ENCODE assay signal across 18 cellular contexts in the genomic region with DNA sequence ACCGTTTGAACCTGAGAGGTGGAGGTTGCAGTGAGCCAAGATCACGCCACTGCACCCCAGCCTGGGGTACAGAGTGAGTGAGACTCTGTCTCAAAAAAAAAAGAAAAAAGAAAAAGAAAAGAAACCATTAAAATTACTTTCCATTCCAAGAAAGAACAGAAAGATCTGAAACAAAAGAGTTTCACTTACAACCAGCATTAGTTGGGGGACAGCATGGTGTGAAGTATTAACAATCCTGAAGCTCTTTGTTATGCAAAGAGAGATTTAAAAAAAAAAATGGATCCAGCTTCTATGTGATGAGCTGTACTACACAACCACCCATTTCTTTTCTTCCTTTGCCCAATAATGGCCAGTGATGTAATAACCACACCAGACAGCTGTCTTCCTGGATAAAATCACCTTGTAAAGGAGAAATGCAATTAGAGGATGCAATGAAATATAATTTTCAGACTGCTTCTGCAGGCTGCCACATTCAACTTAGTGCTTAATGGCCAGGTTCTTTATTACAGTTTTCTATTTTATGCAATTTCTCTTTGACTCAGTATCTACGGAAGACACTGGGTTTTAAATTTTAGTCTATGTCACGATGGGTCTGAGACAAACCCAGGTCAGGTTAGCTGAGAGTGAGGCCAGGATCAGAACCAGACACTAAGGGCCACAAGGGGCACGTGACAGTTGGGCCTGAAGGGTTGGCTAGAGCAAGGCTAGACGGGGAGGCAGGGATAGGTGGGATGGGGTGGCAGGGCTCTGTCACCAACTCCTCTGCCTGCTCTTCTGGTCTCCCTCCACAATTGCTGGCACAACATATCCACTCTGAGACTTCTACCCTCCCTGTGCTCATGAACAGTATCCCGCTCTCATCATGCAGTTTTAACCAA.
DNase-seq lines count a peak whose midpoint lies in the region; ATAC-seq and TF ChIP-seq lines count a peak whose summit lies in the region.
"Had no signal": no experiment of that assay in that cellular context is flagged by ENCODE, and none has a peak within 500 bp of the region (broad histone marks: within the 10 kb centered on the region; RNA-seq: fewer than 3 reads in every experiment).

No MANE protein-coding gene starts in this region.

- no peaks in the 10 kb centered on the region for H3K9me3 ChIP-seq in CD8-positive, alpha-beta memory T cell (ENCODE audit: low read length)
- H3K9me3 ChIP-seq: prostate gland, thyroid gland had no signal

- peaks cover 19% of the 10 kb centered on the region for H3K4me1 ChIP-seq in CD8-positive, alpha-beta memory T cell (ENCODE audit: insufficient read depth, low read length)
- H3K4me1 ChIP-seq: prostate gland, thyroid gland had no signal

- POLR2A ChIA-PET in CD8-positive, alpha-beta memory T cell (lab: Charles Lee): no interaction called here

- no peaks in the 10 kb centered on the region for H3K27me3 ChIP-seq in CD8-positive, alpha-beta memory T cell (ENCODE audit: insufficient read depth, low read length, poor library complexity, severe bottlenecking)
- H3K27me3 ChIP-seq: thyroid gland had no signal

- no peaks in the 10 kb centered on the region for H3K36me3 ChIP-seq in CD8-positive, alpha-beta memory T cell (ENCODE audit: insufficient read depth, low read length)
- H3K36me3 ChIP-seq: prostate gland, thyroid gland had no signal

- H3K9me3 Mint-ChIP-seq in CD8-positive, alpha-beta memory T cell: no peaks in the 10 kb centered on the region
- H3K9me3 Mint-ChIP-seq in memory B cell: no peaks in the 10 kb centered on the region
- H3K9me3 Mint-ChIP-seq: activated CD4-positive, alpha-beta T cell treated with anti-CD3 and anti-CD28 coated beads, Interleukin-2, amount 10 ng/mL, durations not matched to agents 24 days and 14 days; activated naive CD4-positive, alpha-beta T cell treated with anti-CD3 and anti-CD28 coated beads, Interleukin-2, amount 50 U/mL, for 24 hours; nephron had no signal

- no peak for DNase-seq in CD8-positive, alpha-beta memory T cell
- peak; percentile 40 for DNase-seq in HT1080 (ENCODE audit: low read depth)
- no peak for DNase-seq in memory B cell (ENCODE audit: low spot score in 2 of 2)
- no peak for DNase-seq in cerebellum (ENCODE audit: low spot score)
- DNase-seq in activated T-cell treated with anti-CD3 and anti-CD28 coated beads, Interleukin-2, amount 50 U/mL, for 1 hour: no peak
- DNase-seq: activated CD4-positive, alpha-beta T cell treated with anti-CD3 and anti-CD28 coated beads, Interleukin-2, amount 10 ng/mL, durations not matched to agents 24 days and 14 days; head of caudate nucleus; mammary epithelial cell; NCI-H187; PC-3; small intestine had no signal

- H3K4me3 Mint-ChIP-seq in CD8-positive, alpha-beta memory T cell: no peak overlapping the region
- H3K4me3 Mint-ChIP-seq in memory B cell: no peak overlapping the region
- H3K4me3 Mint-ChIP-seq: activated CD4-positive, alpha-beta T cell treated with anti-CD3 and anti-CD28 coated beads, Interleukin-2, amount 10 ng/mL, durations not matched to agents 24 days and 14 days; activated naive CD4-positive, alpha-beta T cell treated with anti-CD3 and anti-CD28 coated beads, Interleukin-2, amount 50 U/mL, for 24 hours; B cell; nephron had no signal

- peak overlapping the region in 5 of 8 donors; percentile 5 to 63 (median 31) for H3K27ac Mint-ChIP-seq in CD8-positive, alpha-beta memory T cell
- peak overlapping the region; percentile 3 for H3K27ac Mint-ChIP-seq in memory B cell
- H3K27ac Mint-ChIP-seq: nephron had no signal

- CTCF ChIA-PET in CD8-positive, alpha-beta memory T cell (lab: Charles Lee): no interaction called here

- no peak overlapping the region for H3K27ac ChIP-seq in CD8-positive, alpha-beta memory T cell (ENCODE audit: low read depth, low read length)
- H3K27ac ChIP-seq: prostate gland, thyroid gland had no signal

- ATAC-seq in SK-N-SH treated with all-trans-retinoic acid at 6 μM for 48 hours (peak; percentile 60; the same call in 2 of the 3 replicates), memory B cell (ENCODE audit: low read depth) (no peak), HG03354 (IDR thresholded peaks at IDR 0.05; ENCODE audit: poor library complexity, severe bottlenecking, unreplicated experiment) (no peak)
- ATAC-seq: PC-3 had no signal

- H3K27me3 Mint-ChIP-seq in CD8-positive, alpha-beta memory T cell: peaks cover 0 to 1% of the 10 kb centered on the region in 2 donors
- H3K27me3 Mint-ChIP-seq in memory B cell: no peaks in the 10 kb centered on the region
- H3K27me3 Mint-ChIP-seq: activated naive CD4-positive, alpha-beta T cell treated with anti-CD3 and anti-CD28 coated beads, Interleukin-2, amount 50 U/mL, for 24 hours; B cell had no signal

- peaks cover 3 to 16% (median 5%) of the 10 kb centered on the region in 3 donors for H3K36me3 Mint-ChIP-seq in CD8-positive, alpha-beta memory T cell
- peaks cover 12% of the 10 kb centered on the region for H3K36me3 Mint-ChIP-seq in memory B cell

- no peak overlapping the region for H3K4me3 ChIP-seq in CD8-positive, alpha-beta memory T cell (ENCODE audit: low read length)
- H3K4me3 ChIP-seq: prostate gland, thyroid gland had no signal

- H3K4me1 Mint-ChIP-seq in CD8-positive, alpha-beta memory T cell: peaks cover 48 to 75% (median 73%) of the 10 kb centered on the region in 3 donors
- H3K4me1 Mint-ChIP-seq in memory B cell: peaks cover 17% of the 10 kb centered on the region

TF ChIP-seq in SK-N-SH treated with all-trans-retinoic acid at 6 μM for 48 hours, 23 proteins besides CTCF, POLR2A, EP300 and RAD21:
- TF ChIP-seq ESRRG (CRISPR knock-in tag; IDR thresholded peaks at IDR 0.05) (no peak), ZFP3 (CRISPR knock-in tag; IDR thresholded peaks at IDR 0.05) (no peak), TCF4 (CRISPR knock-in tag; IDR thresholded peaks at IDR 0.05; ENCODE audit: borderline replicate concordance) (peak; percentile 68; the same call in 1 of the 2 replicates), ISL1 (CRISPR knock-in tag; IDR thresholded peaks at IDR 0.05) (peak; percentile 33; the same call in 1 of the 2 replicates)
